ENCODE assay signal across 6 cellular contexts in genomic region chr1:99702221-99702620, GRCh38. TPM values are rescaled to one million over a fixed set of nuclear protein-coding genes. Genes with fewer than 3 reads are reported as not detected.
"Had no signal": no experiment of that assay in that cellular context is flagged by ENCODE, and none has a peak within 500 bp of the region (broad histone marks: within the 10 kb centered on the region; RNA-seq: fewer than 3 reads in every experiment).

No MANE protein-coding gene starts in this region.

- H3K27ac Mint-ChIP-seq: GM23338, H9 had no signal

- H3K4me2 ChIP-seq: GM23338 had no signal

- H2AFZ ChIP-seq: GM23338 had no signal

- H3K4me3 ChIP-seq: GM23338 had no signal

- DNase-seq: H9, HCEC 1CT had no signal

- H3K4me1 Mint-ChIP-seq: H9 had no signal

- H3K4me3 Mint-ChIP-seq: GM23338, H9 had no signal

- H3K9me3 Mint-ChIP-seq: GM23338, H9 had no signal

- ATAC-seq: GM23338, HepG2 had no signal

- H3K27ac ChIP-seq: HL-60 had no signal

RNA-seq across cellular contexts. Expression of gene PALMD, which starts 56.3 kb away (rescaled TPM):
- total RNA-seq: GM23338, H1, H9 had no signal
- polyA plus RNA-seq: GM23338, H1 had no signal
